9 cellular contexts compared by ENCODE assay signal in genomic region chr6:166541366-166541765, GRCh38.
DNase-seq lines count a peak whose midpoint lies in the region; ATAC-seq lines count a peak whose summit lies in the region.
"Had no signal": no experiment of that assay in that cellular context is flagged by ENCODE, and none has a peak within 500 bp of the region (broad histone marks: within the 10 kb centered on the region; RNA-seq: fewer than 3 reads in every experiment).

No MANE protein-coding gene starts in this region.

- H3K27me3 ChIP-seq in HAP-1 (ENCODE audit: low read depth), result no peaks in the 10 kb centered on the region

- in situ Hi-C loops in HAP-1 (cut with MboI; ENCODE audit: low sequenced_read_pairs), result no loop called here

- H3K27ac Mint-ChIP-seq in central memory CD8-positive, alpha-beta T cell (ENCODE audit: low read depth), result peak overlapping the region; percentile 92
- peak overlapping the region in 1 of 2 donors; percentile 73 for H3K27ac Mint-ChIP-seq in stimulated activated naive CD8-positive, alpha-beta T cell treated with anti-CD3 and anti-CD28 coated beads, Interleukin-15, amount 100 ng/mL, for 72 hours

- H3K9me3 Mint-ChIP-seq in central memory CD8-positive, alpha-beta T cell, result no peaks in the 10 kb centered on the region
- no peaks in the 10 kb centered on the region for H3K9me3 Mint-ChIP-seq in stimulated activated naive CD8-positive, alpha-beta T cell treated with anti-CD3 and anti-CD28 coated beads, Interleukin-15, amount 100 ng/mL, for 72 hours

- no peaks in the 10 kb centered on the region for H3K27me3 Mint-ChIP-seq in central memory CD8-positive, alpha-beta T cell
- no peaks in the 10 kb centered on the region for H3K27me3 Mint-ChIP-seq in stimulated activated naive CD8-positive, alpha-beta T cell treated with anti-CD3 and anti-CD28 coated beads, Interleukin-15, amount 100 ng/mL, for 72 hours

- peak; percentile 69 for DNase-seq in activated effector memory CD4-positive, alpha-beta T cell treated with anti-CD3 and anti-CD28 coated beads, Interleukin-2, amount 50 U/mL, for 16 hours
- no peak for DNase-seq in activated effector memory CD4-positive, alpha-beta T cell treated with Interleukin-2 at 50 U/mL for 16 hours
- DNase-seq in central memory CD8-positive, alpha-beta T cell (ENCODE audit: low spot score in 2 of 2), result no peak
- no peak for DNase-seq in stimulated activated naive CD8-positive, alpha-beta T cell treated with anti-CD3 and anti-CD28 coated beads, Interleukin-15, amount 100 ng/mL, for 72 hours
- DNase-seq in HAP-1 (ENCODE audit: low spot score in 2 of 2) (no peak), GOT3 (lab: John Stamatoyannopoulos, UW) (no peak)

- H3K9me3 ChIP-seq in HAP-1, result no peaks in the 10 kb centered on the region

- no peak overlapping the region for H3K4me3 ChIP-seq in HAP-1

- H3K4me1 Mint-ChIP-seq in central memory CD8-positive, alpha-beta T cell, result peaks cover 33% of the 10 kb centered on the region
- peaks cover 30% of the 10 kb centered on the region for H3K4me1 Mint-ChIP-seq in stimulated activated naive CD8-positive, alpha-beta T cell treated with anti-CD3 and anti-CD28 coated beads, Interleukin-15, amount 100 ng/mL, for 72 hours

- H3K36me3 Mint-ChIP-seq in central memory CD8-positive, alpha-beta T cell (ENCODE audit: insufficient read depth), result peaks cover 2% of the 10 kb centered on the region

- H3K36me3 ChIP-seq in HAP-1 (replicated peaks), result no peaks in the 10 kb centered on the region

- H3K4me1 ChIP-seq in HAP-1, result no peaks in the 10 kb centered on the region

- peak overlapping the region; percentile 84 for H3K4me3 Mint-ChIP-seq in central memory CD8-positive, alpha-beta T cell
- H3K4me3 Mint-ChIP-seq in stimulated activated naive CD8-positive, alpha-beta T cell treated with anti-CD3 and anti-CD28 coated beads, Interleukin-15, amount 100 ng/mL, for 72 hours, result peak overlapping the region; percentile 45 to 54

- ATAC-seq in HG03108 (IDR thresholded peaks at IDR 0.05; ENCODE audit: unreplicated experiment) (peak; percentile 26), HG03159 (IDR thresholded peaks at IDR 0.05; ENCODE audit: unreplicated experiment) (no peak)
- ATAC-seq in central memory CD8-positive, alpha-beta T cell (replicated peaks; ENCODE audit: extremely low read depth, poor library complexity, severe bottlenecking), result no peak
- peak; percentile 4 for ATAC-seq in stimulated activated naive CD8-positive, alpha-beta T cell treated with anti-CD3 and anti-CD28 coated beads, Interleukin-15, amount 100 ng/mL, for 72 hours
- ATAC-seq: left lobe of liver had no signal

Comparison
In these comparisons a context has a peak if more than half of its experiments do, and no peak if none do; other contexts are left out.
1. ATAC-seq: peak in HG03108 (single experiment) and stimulated activated naive CD8-positive, alpha-beta T cell treated with anti-CD3 and anti-CD28 coated beads, Interleukin-15, amount 100 ng/mL, for 72 hours (single experiment); none in central memory CD8-positive, alpha-beta T cell (single experiment) and HG03159 (single experiment).